19 cellular contexts compared by ENCODE assay signal in genomic region chr1:208081972-208082371, GRCh38.
DNase-seq lines count a peak whose midpoint lies in the region; ATAC-seq, FAIRE-seq and TF ChIP-seq lines count a peak whose summit lies in the region.
"Had no signal": no experiment of that assay in that cellular context is flagged by ENCODE, and none has a peak within 500 bp of the region (broad histone marks: within the 10 kb centered on the region; RNA-seq: fewer than 3 reads in every experiment).

No MANE protein-coding gene starts in this region.

- peaks cover 6% of the 10 kb centered on the region for H3K36me3 ChIP-seq in cardiac muscle cell
- H3K36me3 ChIP-seq in right atrium auricular region = peaks cover 18% of the 10 kb centered on the region
- H3K36me3 ChIP-seq in thyroid gland = peaks cover 5% of the 10 kb centered on the region in 2 donors

- TF ChIP-seq CTCF in cardiac muscle cell (IDR thresholded peaks at IDR 0.05; ENCODE audit: low read depth, low read length) (peak; percentile 17), right atrium auricular region (IDR thresholded peaks at IDR 0.05) (no peak), thyroid gland (IDR thresholded peaks at IDR 0.05) (peak in 3 of 6 experiments; percentile 29 to 43 (median 36))

- FAIRE-seq in GM12891 (lab: Jason Lieb, UNC) = no peak
- FAIRE-seq: pancreas, RCC 7860 had no signal

- no peak overlapping the region for H3K4me3 ChIP-seq in cardiac muscle cell
- H3K4me3 ChIP-seq in right atrium auricular region = no peak overlapping the region
- H3K4me3 ChIP-seq in thyroid gland (replicated peaks in 1 of 3) = no peak overlapping the region
- H3K4me3 ChIP-seq: pancreas had no signal

- WGBS in thyroid gland, 2 donors = 43 to 49% methylated on average over 10 to 12 of the region's 12 CpGs

- ATAC-seq in activated T-helper 17 cell treated with anti-CD3 and anti-CD28 coated beads, Interleukin-2, amount 50 U/mL, for 72 hours (replicated peaks) = no peak
- ATAC-seq: pancreas had no signal

- H3K27ac ChIP-seq in cardiac muscle cell (no peak overlapping the region), right atrium auricular region (no peak overlapping the region), thyroid gland (peak overlapping the region in 2 of 3 donors; percentile 35 to 62)
- H3K27ac ChIP-seq: pancreas had no signal

- no peak for TF ChIP-seq POLR2A in thyroid gland (IDR thresholded peaks at IDR 0.05)
- TF ChIP-seq POLR2A in GM12891 (IDR thresholded peaks at IDR 0.05; ENCODE audit: low read depth, low read length) = no peak

- H3K9me3 Mint-ChIP-seq in activated T-helper 17 cell treated with anti-CD3 and anti-CD28 coated beads, Interleukin-2, amount 50 U/mL, for 72 hours = no peaks in the 10 kb centered on the region
- H3K9me3 Mint-ChIP-seq: activated B cell treated with CpG ODN at 0.5 μM for 24 hours had no signal

- H3K4me1 ChIP-seq in cardiac muscle cell (ENCODE audit: low read depth) (peaks cover 42% of the 10 kb centered on the region), right atrium auricular region (peaks cover 0 to 24% of the 10 kb centered on the region in 2 donors), thyroid gland (peaks cover 18 to 23% of the 10 kb centered on the region in 2 donors)
- H3K4me1 ChIP-seq: Caco-2, pancreas had no signal

- H3K4me3 Mint-ChIP-seq in activated T-helper 17 cell treated with anti-CD3 and anti-CD28 coated beads, Interleukin-2, amount 50 U/mL, for 72 hours = no peak overlapping the region
- H3K4me3 Mint-ChIP-seq: activated B cell treated with CpG ODN at 0.5 μM for 24 hours had no signal

- no peaks in the 10 kb centered on the region for H3K27me3 Mint-ChIP-seq in activated T-helper 17 cell treated with anti-CD3 and anti-CD28 coated beads, Interleukin-2, amount 50 U/mL, for 72 hours

- H3K9me3 ChIP-seq in cardiac muscle cell (ENCODE audit: low read depth) = no peaks in the 10 kb centered on the region
- H3K9me3 ChIP-seq in right atrium auricular region = no peaks in the 10 kb centered on the region
- H3K9me3 ChIP-seq in thyroid gland = no peaks in the 10 kb centered on the region
- H3K9me3 ChIP-seq: Caco-2, pancreas had no signal

- H3K36me3 Mint-ChIP-seq in activated T-helper 17 cell treated with anti-CD3 and anti-CD28 coated beads, Interleukin-2, amount 50 U/mL, for 72 hours (ENCODE audit: low read depth) = no peaks in the 10 kb centered on the region

- no peak overlapping the region for H3K27ac Mint-ChIP-seq in activated T-helper 17 cell treated with anti-CD3 and anti-CD28 coated beads, Interleukin-2, amount 50 U/mL, for 72 hours
- H3K27ac Mint-ChIP-seq: activated B cell treated with CpG ODN at 0.5 μM for 24 hours had no signal

- intact Hi-C loops in thyroid gland (cut with DNase I) = loop anchor here (5.0 kb wide), 1 partner anchor 55 kb away; no protein-coding TSS in a partner anchor

- DNase-seq in cardiac muscle cell (ENCODE audit: low read depth in 1 of 2, low spot score in 1 of 2) (no peak), right atrium auricular region (ENCODE audit: low spot score) (no peak), cerebellar cortex (ENCODE audit: low spot score) (peak; percentile 72), medulla oblongata (ENCODE audit: extremely low spot score) (peak; percentile 72), thyroid gland (peak; percentile 66 to 75), NCI-H524 treated with DMSO at 0.1 percent for 48 hours (lab: John Stamatoyannopoulos, UW) (no peak), GM12891 (ENCODE audit: insufficient read length, low spot score) (no peak)
- DNase-seq: activated B cell treated with CpG ODN at 0.5 μM for 24 hours; activated naive CD4-positive, alpha-beta T cell; Caco-2; effector CD8-positive, alpha-beta T cell; GDM1; mesenchymal stem cell; NCI-H187 treated with DMSO at 0.1 percent for 48 hours; NCI-H748 treated with DMSO at 0.1 percent for 48 hours; pancreas; SW 1271 had no signal

- peaks cover 13% of the 10 kb centered on the region for H3K4me1 Mint-ChIP-seq in activated T-helper 17 cell treated with anti-CD3 and anti-CD28 coated beads, Interleukin-2, amount 50 U/mL, for 72 hours

- H3K27me3 ChIP-seq in cardiac muscle cell (no peaks in the 10 kb centered on the region), right atrium auricular region (no peaks in the 10 kb centered on the region), thyroid gland (no peaks in the 10 kb centered on the region)
- H3K27me3 ChIP-seq: pancreas had no signal

TF ChIP-seq in GM12891, 5 proteins besides CTCF, POLR2A, EP300 and RAD21:
- no peak for TF ChIP-seq SPI1 (IDR thresholded peaks at IDR 0.05; ENCODE audit: low read depth, low read length)
TF ChIP-seq in GM12891: peak in this region for 0.

Comparison
In these comparisons a context has a peak if more than half of its experiments do, and no peak if none do; other contexts are left out.
1. DNase-seq: peak in cerebellar cortex (single experiment), medulla oblongata (single experiment) and thyroid gland (2 of 2); none in cardiac muscle cell (0 of 2), right atrium auricular region (single experiment), NCI-H524 treated with DMSO at 0.1 percent for 48 hours (single experiment) and GM12891 (single experiment).
2. H3K27ac ChIP-seq: peak in thyroid gland (2 of 3); none in cardiac muscle cell (single experiment) and right atrium auricular region (0 of 2).